14 cellular contexts compared by ENCODE assay signal in genomic region chr12:124491310-124491709, GRCh38.
"Had no signal": no experiment of that assay in that cellular context is flagged by ENCODE, and none has a peak within 500 bp of the region (broad histone marks: within the 10 kb centered on the region; RNA-seq: fewer than 3 reads in every experiment).

No MANE protein-coding gene starts in this region.

- H3K27me3 Mint-ChIP-seq: activated CD4-positive, alpha-beta T cell treated with anti-CD3 and anti-CD28 coated beads, Interleukin-2, amount 10 ng/mL, durations not matched to agents 24 days and 14 days; activated naive CD8-positive, alpha-beta T cell treated with anti-CD3 and anti-CD28 coated beads, Interleukin-2, amount 10 ng/mL, durations not matched to agents 7 days and 5 days; stimulated activated memory B cell treated with anti-CD40 and anti-IgM and Interleukin-4, amounts not matched to agents 10 μg/mL and 1 μg/mL and 100 μg/mL, for 72 hours; type B pancreatic cell had no signal

- H3K9me3 Mint-ChIP-seq: activated CD4-positive, alpha-beta T cell treated with anti-CD3 and anti-CD28 coated beads, Interleukin-2, amount 10 ng/mL, durations not matched to agents 24 days and 14 days; activated naive CD8-positive, alpha-beta T cell treated with anti-CD3 and anti-CD28 coated beads, Interleukin-2, amount 10 ng/mL, durations not matched to agents 7 days and 5 days; mesothelial cell of epicardium; neural crest cell; stimulated activated memory B cell treated with anti-CD40 and anti-IgM and Interleukin-4, amounts not matched to agents 10 μg/mL and 1 μg/mL and 100 μg/mL, for 72 hours; type B pancreatic cell; WTC11 had no signal

- H3K4me3 ChIP-seq: ascending aorta, esophagus muscularis mucosa, lung had no signal

- H3K27ac Mint-ChIP-seq: activated CD4-positive, alpha-beta T cell treated with anti-CD3 and anti-CD28 coated beads, Interleukin-2, amount 10 ng/mL, durations not matched to agents 24 days and 14 days; activated naive CD8-positive, alpha-beta T cell treated with anti-CD3 and anti-CD28 coated beads, Interleukin-2, amount 10 ng/mL, durations not matched to agents 7 days and 5 days; stimulated activated memory B cell treated with anti-CD40 and anti-IgM and Interleukin-4, amounts not matched to agents 10 μg/mL and 1 μg/mL and 100 μg/mL, for 72 hours; type B pancreatic cell; WTC11 had no signal

- H3K27ac ChIP-seq: ascending aorta had no signal

- H3K4me3 Mint-ChIP-seq: activated CD4-positive, alpha-beta T cell treated with anti-CD3 and anti-CD28 coated beads, Interleukin-2, amount 10 ng/mL, durations not matched to agents 24 days and 14 days; activated naive CD8-positive, alpha-beta T cell treated with anti-CD3 and anti-CD28 coated beads, Interleukin-2, amount 10 ng/mL, durations not matched to agents 7 days and 5 days; mesothelial cell of epicardium; neural crest cell; stimulated activated memory B cell treated with anti-CD40 and anti-IgM and Interleukin-4, amounts not matched to agents 10 μg/mL and 1 μg/mL and 100 μg/mL, for 72 hours; type B pancreatic cell; WTC11 had no signal

- H3K4me1 ChIP-seq: ascending aorta had no signal

- DNase-seq: activated CD4-positive, alpha-beta T cell treated with anti-CD3 and anti-CD28 coated beads, Interleukin-2, amount 10 ng/mL, durations not matched to agents 24 days and 14 days; activated CD8-positive, alpha-beta memory T cell treated with anti-CD3 and anti-CD28 coated beads, Interleukin-2, amount 50 U/mL, for 48 hours; activated naive CD8-positive, alpha-beta T cell treated with anti-CD3 and anti-CD28 coated beads, Interleukin-2, amount 10 ng/mL, durations not matched to agents 7 days and 5 days; kidney glomerular epithelial cell; stimulated activated CD4-positive, alpha-beta T cell treated with anti-CD3 and anti-CD28 coated beads, Interleukin-12 subunit alpha, Interleukin-12 subunit beta, amount 100 ng/mL, for 4 hours; T-helper 2 cell had no signal

- H3K9me3 ChIP-seq: ascending aorta, esophagus muscularis mucosa had no signal

- H3K27me3 ChIP-seq: ascending aorta, esophagus muscularis mucosa had no signal

- H3K36me3 Mint-ChIP-seq: type B pancreatic cell had no signal
